Comparison of ENCODE assay signal across 8 cellular contexts in the genomic region with DNA sequence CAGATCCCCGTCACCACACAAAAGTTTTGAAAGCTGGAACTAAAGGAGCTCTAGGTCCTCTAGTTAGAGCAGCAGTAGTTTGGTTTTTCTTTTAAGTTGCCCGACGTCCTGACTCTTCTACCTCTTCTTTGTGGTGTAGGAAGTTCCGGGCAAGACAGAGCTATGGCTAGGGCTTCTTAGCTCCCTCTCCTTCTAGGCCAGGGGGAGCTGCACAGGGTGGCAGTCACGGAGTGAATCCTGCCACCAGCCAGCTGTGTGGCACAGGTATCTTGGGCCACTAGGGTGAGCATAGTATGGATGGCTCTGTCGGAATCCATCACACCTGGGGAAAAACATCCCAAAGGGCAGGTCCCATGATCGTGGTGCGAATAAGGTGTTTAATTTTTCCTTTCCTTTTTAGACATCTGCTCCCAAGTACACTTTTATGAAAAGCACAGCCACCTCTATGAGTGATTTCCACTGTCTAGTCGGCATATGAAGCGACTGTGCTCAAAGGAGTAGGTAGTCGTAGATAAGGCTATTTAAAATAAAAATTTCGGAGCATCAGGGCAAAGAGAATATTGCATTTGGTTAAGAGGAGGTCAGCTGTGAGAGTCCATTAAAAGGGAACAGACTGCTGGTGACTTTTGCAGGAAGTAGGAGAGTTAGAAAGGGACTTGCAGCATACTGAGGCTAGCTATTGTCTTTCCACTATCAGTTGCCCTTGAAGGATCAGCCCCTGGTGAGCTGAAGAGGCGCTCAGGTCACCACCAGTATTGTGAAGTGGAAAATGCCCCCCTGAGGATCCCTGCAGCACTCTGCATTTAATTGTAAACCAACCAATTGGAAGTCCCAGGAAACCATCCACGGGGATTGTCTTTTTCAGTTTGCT. TPM values are rescaled to one million over a fixed set of nuclear protein-coding genes. Genes with fewer than 3 reads are reported as not detected.
DNase-seq lines count a peak whose midpoint lies in the region; ATAC-seq and TF ChIP-seq lines count a peak whose summit lies in the region.

No MANE protein-coding gene starts in this region.

- H3K27me3 Mint-ChIP-seq in CD4-positive, CD25-positive, alpha-beta regulatory T cell: peaks cover 6% of the 10 kb centered on the region
- no peaks in the 10 kb centered on the region for H3K27me3 Mint-ChIP-seq in activated CD4-positive, alpha-beta T cell treated with anti-CD3 and anti-CD28 coated beads, Interleukin-2, amount 10 ng/mL, durations not matched to agents 7 days and 5 days

- POLR2A ChIA-PET in activated CD4-positive, alpha-beta T cell treated with anti-CD3 and anti-CD28 coated beads, Interleukin-2, amount 10 ng/mL, durations not matched to agents 7 days and 5 days (lab: Charles Lee): interaction anchor here (0.6 to 1.0 kb wide), 2 partner anchors 44 to 97 kb away, joined by 3 read pairs; no protein-coding TSS in a partner anchor

- H3K27ac Mint-ChIP-seq in CD4-positive, CD25-positive, alpha-beta regulatory T cell: peak overlapping the region; percentile 92 to 97 (median 92)
- peak overlapping the region; percentile 95 for H3K27ac Mint-ChIP-seq in activated CD4-positive, alpha-beta T cell treated with anti-CD3 and anti-CD28 coated beads, Interleukin-2, amount 10 ng/mL, durations not matched to agents 7 days and 5 days

- H3K9me3 ChIP-seq in CD4-positive, CD25-positive, alpha-beta regulatory T cell (ENCODE audit: control insufficient read depth in 2 of 2, low read length in 2 of 2): no peaks in the 10 kb centered on the region
- H3K9me3 ChIP-seq in HUES48 (ENCODE audit: control insufficient read depth, insufficient read depth, low read length): no peaks in the 10 kb centered on the region
- no peaks in the 10 kb centered on the region for H3K9me3 ChIP-seq in fibroblast of lung (ENCODE audit: control insufficient read depth, insufficient read depth, low read depth, low read length)
- H3K9me3 ChIP-seq in prostate gland: no peaks in the 10 kb centered on the region

- peak overlapping the region; percentile 30 for H3K27ac ChIP-seq in CD4-positive, CD25-positive, alpha-beta regulatory T cell (ENCODE audit: insufficient read depth, low read length, poor library complexity, severe bottlenecking)
- H3K27ac ChIP-seq in HUES48 (ENCODE audit: low read depth, low read length) (peak overlapping the region; percentile 77), fibroblast of lung (ENCODE audit: insufficient read depth, low read length) (peak overlapping the region; percentile 74), prostate gland (peak overlapping the region; percentile 69 to 79)

- CTCF ChIA-PET in activated CD4-positive, alpha-beta T cell treated with anti-CD3 and anti-CD28 coated beads, Interleukin-2, amount 10 ng/mL, durations not matched to agents 7 days and 5 days (lab: Charles Lee): interaction anchor here (0.8 to 1.6 kb wide), 5 partner anchors 9 to 101 kb away, joined by 3 to 7 read pairs (median 4); no protein-coding TSS in a partner anchor

- H3K36me3 Mint-ChIP-seq in CD4-positive, CD25-positive, alpha-beta regulatory T cell: peaks cover 26% of the 10 kb centered on the region
- H3K36me3 Mint-ChIP-seq in activated CD4-positive, alpha-beta T cell treated with anti-CD3 and anti-CD28 coated beads, Interleukin-2, amount 10 ng/mL, durations not matched to agents 7 days and 5 days (ENCODE audit: low read depth): peaks cover 47% of the 10 kb centered on the region

- intact Hi-C loops in prostate gland (cut with DNase I): loop anchor here (5.0 kb wide), 3 partner anchors 128 to 273 kb away; no protein-coding TSS in a partner anchor

- H3K4me3 Mint-ChIP-seq in CD4-positive, CD25-positive, alpha-beta regulatory T cell: peak overlapping the region; percentile 91 to 99 (median 98)
- H3K4me3 Mint-ChIP-seq in activated CD4-positive, alpha-beta T cell treated with anti-CD3 and anti-CD28 coated beads, Interleukin-2, amount 10 ng/mL, durations not matched to agents 7 days and 5 days: peak overlapping the region; percentile 94

- peak in 1 of 3 donors; percentile 63 for DNase-seq in CD4-positive, CD25-positive, alpha-beta regulatory T cell
- peak; percentile 36 for DNase-seq in activated CD4-positive, alpha-beta T cell treated with anti-CD3 and anti-CD28 coated beads, Interleukin-2, amount 10 ng/mL, durations not matched to agents 7 days and 5 days
- DNase-seq in fibroblast of lung (ENCODE audit: low read depth in 2 of 2) (peak; percentile 39 to 51), prostate gland (ENCODE audit: low spot score) (no peak)

- H4K20me1 ChIP-seq in fibroblast of lung (ENCODE audit: control insufficient read depth, extremely low read depth, insufficient read depth, low read length): no peaks in the 10 kb centered on the region

- TF ChIP-seq CTCF in fibroblast of lung (conservative IDR thresholded peaks at IDR 0.05 in 1 of 2, IDR thresholded peaks at IDR 0.05 in 1 of 2; ENCODE audit: low read depth in 1 of 2, low read length in 2 of 2): no peak
- no peak for TF ChIP-seq CTCF in prostate gland (IDR thresholded peaks at IDR 0.05)

- peaks cover 42% of the 10 kb centered on the region for H3K4me1 ChIP-seq in CD4-positive, CD25-positive, alpha-beta regulatory T cell (ENCODE audit: control insufficient read depth, insufficient read depth, low read length, poor library complexity, severe bottlenecking)
- H3K4me1 ChIP-seq in HUES48 (ENCODE audit: control insufficient read depth, insufficient read depth, low read length): peaks cover 42% of the 10 kb centered on the region
- H3K4me1 ChIP-seq in fibroblast of lung (ENCODE audit: control insufficient read depth, extremely low read depth, insufficient read depth, low read length): peaks cover 2% of the 10 kb centered on the region
- no peaks in the 10 kb centered on the region for H3K4me1 ChIP-seq in prostate gland (replicated peaks)

- H3K36me3 ChIP-seq in CD4-positive, CD25-positive, alpha-beta regulatory T cell (ENCODE audit: control insufficient read depth, insufficient read depth, low read length): no peaks in the 10 kb centered on the region
- H3K36me3 ChIP-seq in HUES48 (ENCODE audit: control insufficient read depth, insufficient read depth, low read length) (no peaks in the 10 kb centered on the region), fibroblast of lung (ENCODE audit: control insufficient read depth, insufficient read depth, low read length) (no peaks in the 10 kb centered on the region), prostate gland (no peaks in the 10 kb centered on the region)

- no peak for TF ChIP-seq POLR2A in prostate gland (IDR thresholded peaks at IDR 0.05)

- no peak overlapping the region for H2AFZ ChIP-seq in fibroblast of lung (ENCODE audit: low read length)

- H3K79me2 ChIP-seq in fibroblast of lung (ENCODE audit: control insufficient read depth, insufficient read depth, low read length): peaks cover 72% of the 10 kb centered on the region

- no peaks in the 10 kb centered on the region for H3K27me3 ChIP-seq in CD4-positive, CD25-positive, alpha-beta regulatory T cell (ENCODE audit: control insufficient read depth, insufficient read depth, low read length)
- H3K27me3 ChIP-seq in HUES48 (ENCODE audit: control insufficient read depth, insufficient read depth, low read length) (peaks cover 22% of the 10 kb centered on the region), fibroblast of lung (ENCODE audit: control insufficient read depth, insufficient read depth, low read length) (no peaks in the 10 kb centered on the region), prostate gland (replicated peaks; ENCODE audit: insufficient read depth) (no peaks in the 10 kb centered on the region)

- ATAC-seq in CD4-positive, CD25-positive, alpha-beta regulatory T cell (ENCODE audit: low read depth in 2 of 2): no peak
- ATAC-seq in GM21515 (IDR thresholded peaks at IDR 0.05; ENCODE audit: unreplicated experiment): no peak
- no peak for ATAC-seq in HG03457 (IDR thresholded peaks at IDR 0.05; ENCODE audit: unreplicated experiment)
- no peak for ATAC-seq in GM18520 (IDR thresholded peaks at IDR 0.05; ENCODE audit: unreplicated experiment)

- H3K4me1 Mint-ChIP-seq in CD4-positive, CD25-positive, alpha-beta regulatory T cell: peaks cover 39 to 74% (median 62%) of the 10 kb centered on the region in 4 donors
- peaks cover 69% of the 10 kb centered on the region for H3K4me1 Mint-ChIP-seq in activated CD4-positive, alpha-beta T cell treated with anti-CD3 and anti-CD28 coated beads, Interleukin-2, amount 10 ng/mL, durations not matched to agents 7 days and 5 days

- peak overlapping the region; percentile 90 for H3K4me3 ChIP-seq in CD4-positive, CD25-positive, alpha-beta regulatory T cell (ENCODE audit: low read depth, low read length)
- H3K4me3 ChIP-seq in HUES48 (ENCODE audit: low read depth, low read length) (peak overlapping the region; percentile 46), fibroblast of lung (replicated peaks in 1 of 4; ENCODE audit: control extremely low read depth in 1 of 4, insufficient read depth in 1 of 4, low read depth in 3 of 4, low read length in 4 of 4) (peak overlapping the region; percentile 61 to 87 (median 85)), prostate gland (peak overlapping the region; percentile 46 to 64)

- WGBS in prostate gland: 64% methylated on average over 14 of the region's 14 CpGs

- peaks cover 0 to 2% (median 0%) of the 10 kb centered on the region in 7 donors for H3K9me3 Mint-ChIP-seq in CD4-positive, CD25-positive, alpha-beta regulatory T cell
- H3K9me3 Mint-ChIP-seq in activated CD4-positive, alpha-beta T cell treated with anti-CD3 and anti-CD28 coated beads, Interleukin-2, amount 10 ng/mL, durations not matched to agents 7 days and 5 days: no peaks in the 10 kb centered on the region

- H3K9ac ChIP-seq in HUES48 (ENCODE audit: low read depth, low read length) (no peak overlapping the region), fibroblast of lung (ENCODE audit: insufficient read depth, low read length) (peak overlapping the region; percentile 18)

- H3K4me2 ChIP-seq in fibroblast of lung (ENCODE audit: extremely low read depth, insufficient read depth, low read length): peak overlapping the region; percentile 89

RNA-seq across cellular contexts. Expression of a gene that starts 2.1 kb away (rescaled TPM):
- 84.0 TPM for total RNA-seq in CD4-positive, CD25-positive, alpha-beta regulatory T cell
- polyA plus RNA-seq in CD4-positive, CD25-positive, alpha-beta regulatory T cell: 1 to 10 TPM in 3 of 4 donors, under 1 TPM in 1; 0.60 to 2.3 (median 1.6) TPM
- 10 to 100 TPM; 72.8 to 74.6 TPM for total RNA-seq in activated CD4-positive, alpha-beta T cell treated with anti-CD3 and anti-CD28 coated beads, Interleukin-2, amount 10 ng/mL, durations not matched to agents 7 days and 5 days
- total RNA-seq in fibroblast of lung: 14.6 and 34.0 TPM in 2 replicates
- 46.3 and 74.2 TPM in 2 replicates for polyA plus RNA-seq in fibroblast of lung
- polyA plus RNA-seq in fibroblast of lung (2012): 25.2 and 45.4 TPM in 2 replicates
- polyA minus RNA-seq in fibroblast of lung (ENCODE audit: low replicate concordance): 105 and 147 TPM in 2 replicates
- 10 to 100 TPM in 1 of 2 donors, 1 to 10 TPM in 1; 8.3 to 26.5 TPM for total RNA-seq in prostate gland
